1 cellular context compared by ENCODE assay signal in genomic region chr7:73308665-73309214, GRCh38.
TF ChIP-seq lines count a peak whose summit lies in the region.

TSS of gene NSUN5 (minus strand) at chr7:73308826. CDS start at chr7:73308790, 36 bp downstream.

TF ChIP-seq in K562, 482 proteins besides CTCF, POLR2A, EP300 and RAD21 (continued from another document and continues in another):
- TF ChIP-seq SETDB1 (IDR thresholded peaks at IDR 0.05; ENCODE audit: low read length): no peak
- no peak for TF ChIP-seq BRCA1 (IDR thresholded peaks at IDR 0.05)
- TF ChIP-seq BRCA1 (CRISPR knock-in tag; IDR thresholded peaks at IDR 0.05): no peak
- no peak; the same call in 1 of the 2 replicates for TF ChIP-seq DIDO1 (tag; IDR thresholded peaks at IDR 0.05; ENCODE audit: low read depth)
- TF ChIP-seq RBM15 (IDR thresholded peaks at IDR 0.05; ENCODE audit: insufficient read depth, low read length): no peak
- TF ChIP-seq ZEB2 (IDR thresholded peaks at IDR 0.05): no peak
- no peak for TF ChIP-seq ZNF407 (IDR thresholded peaks at IDR 0.05; ENCODE audit: low read depth)
- no peak for TF ChIP-seq GABPB2 (CRISPR knock-in tag; conservative IDR thresholded peaks at IDR 0.05)
- no peak for TF ChIP-seq ZFPM2 (CRISPR knock-in tag; IDR thresholded peaks at IDR 0.05)
- TF ChIP-seq SRSF9 (IDR thresholded peaks at IDR 0.05; ENCODE audit: borderline replicate concordance, low read depth, low read length): no peak
- peak; percentile 96 for TF ChIP-seq ELF2 (CRISPR knock-in tag; IDR thresholded peaks at IDR 0.05)
- no peak for TF ChIP-seq HNRNPK (IDR thresholded peaks at IDR 0.05; ENCODE audit: low read depth, low read length, poor library complexity, severe bottlenecking)
- TF ChIP-seq POU5F1 (IDR thresholded peaks at IDR 0.05; ENCODE audit: borderline replicate concordance, low read depth, low read length, partially characterized antibody): no peak
- no peak for TF ChIP-seq TRIM25 (IDR thresholded peaks at IDR 0.05; ENCODE audit: borderline replicate concordance)
- TF ChIP-seq HSF4 (CRISPR knock-in tag; IDR thresholded peaks at IDR 0.05; ENCODE audit: borderline replicate concordance): no peak
- TF ChIP-seq ZNF24 (IDR thresholded peaks at IDR 0.05): no peak
- TF ChIP-seq SMAD1 (IDR thresholded peaks at IDR 0.05; ENCODE audit: low read depth, low read length, partially characterized antibody): no peak
- no peak for TF ChIP-seq SFPQ (IDR thresholded peaks at IDR 0.05; ENCODE audit: low read depth, low read length)
- no peak for TF ChIP-seq FOXO4 (CRISPR knock-in tag; IDR thresholded peaks at IDR 0.05)
- no peak for TF ChIP-seq SIX5 (IDR thresholded peaks at IDR 0.05; ENCODE audit: borderline replicate concordance in 1 of 2, insufficient read depth in 1 of 2, low read depth in 1 of 2, low read length in 2 of 2)
- no peak for TF ChIP-seq RFX5 (IDR thresholded peaks at IDR 0.05; ENCODE audit: low read depth, low read length)
- peak; percentile 3 for TF ChIP-seq ZFP36 (IDR thresholded peaks at IDR 0.05; ENCODE audit: low read depth, low read length, partially characterized antibody)
- peak; percentile 23; the same call in 1 of the 2 replicates for TF ChIP-seq TCF3 (CRISPR knock-in tag; IDR thresholded peaks at IDR 0.05)
- TF ChIP-seq ZNF717 (CRISPR knock-in tag; IDR thresholded peaks at IDR 0.05): no peak
- TF ChIP-seq SIN3B (IDR thresholded peaks at IDR 0.05; ENCODE audit: low read depth): peak; percentile 72
- no peak for TF ChIP-seq NFYB (IDR thresholded peaks at IDR 0.05; ENCODE audit: extremely low read depth, insufficient read length)
- no peak for TF ChIP-seq MCM2 (IDR thresholded peaks at IDR 0.05; ENCODE audit: low read depth)
- TF ChIP-seq PTBP1 (IDR thresholded peaks at IDR 0.05; ENCODE audit: low read depth, low read length): no peak
- no peak for TF ChIP-seq PURB (CRISPR knock-in tag; IDR thresholded peaks at IDR 0.05; ENCODE audit: low read depth)
- peak; percentile 74 for TF ChIP-seq CREB1 (IDR thresholded peaks at IDR 0.05)
- TF ChIP-seq CREB1 (CRISPR knock-in tag; IDR thresholded peaks at IDR 0.05): peak; percentile 73
- no peak for TF ChIP-seq GATA2 (CRISPR knock-in tag; IDR thresholded peaks at IDR 0.05)
- no peak for TF ChIP-seq CBFB (CRISPR knock-in tag; IDR thresholded peaks at IDR 0.05)
- TF ChIP-seq ZFP1 (CRISPR knock-in tag; IDR thresholded peaks at IDR 0.05): no peak
- TF ChIP-seq IFI16 (CRISPR knock-in tag; IDR thresholded peaks at IDR 0.05): no peak
- TF ChIP-seq CCNT2 (IDR thresholded peaks at IDR 0.05; ENCODE audit: borderline replicate concordance, extremely low read depth, insufficient read length, low read depth, low read length): peak; percentile 58
- TF ChIP-seq ZNF280A (IDR thresholded peaks at IDR 0.05; ENCODE audit: low read depth, partially characterized antibody): no peak
- no peak for TF ChIP-seq E2F4 (CRISPR knock-in tag; IDR thresholded peaks at IDR 0.05; ENCODE audit: low read depth)
- TF ChIP-seq MITF (IDR thresholded peaks at IDR 0.05): no peak
- TF ChIP-seq SAFB2 (IDR thresholded peaks at IDR 0.05; ENCODE audit: borderline replicate concordance, low read depth, low read length, severe bottlenecking): no peak
- TF ChIP-seq ZNF707 (CRISPR knock-in tag; conservative IDR thresholded peaks at IDR 0.05): no peak
- TF ChIP-seq MEF2D (tag; conservative IDR thresholded peaks at IDR 0.05; ENCODE audit: low read depth): no peak
- TF ChIP-seq KDM5B (IDR thresholded peaks at IDR 0.05; ENCODE audit: insufficient replicate concordance, low read depth, low read length): peak; percentile 89
- TF ChIP-seq E2F5 (CRISPR knock-in tag; IDR thresholded peaks at IDR 0.05): no peak
- TF ChIP-seq MAFF (IDR thresholded peaks at IDR 0.05; ENCODE audit: low read length): no peak
- TF ChIP-seq SMARCB1 (IDR thresholded peaks at IDR 0.05; ENCODE audit: insufficient read length, low read depth): no peak
